In the genomic region with DNA sequence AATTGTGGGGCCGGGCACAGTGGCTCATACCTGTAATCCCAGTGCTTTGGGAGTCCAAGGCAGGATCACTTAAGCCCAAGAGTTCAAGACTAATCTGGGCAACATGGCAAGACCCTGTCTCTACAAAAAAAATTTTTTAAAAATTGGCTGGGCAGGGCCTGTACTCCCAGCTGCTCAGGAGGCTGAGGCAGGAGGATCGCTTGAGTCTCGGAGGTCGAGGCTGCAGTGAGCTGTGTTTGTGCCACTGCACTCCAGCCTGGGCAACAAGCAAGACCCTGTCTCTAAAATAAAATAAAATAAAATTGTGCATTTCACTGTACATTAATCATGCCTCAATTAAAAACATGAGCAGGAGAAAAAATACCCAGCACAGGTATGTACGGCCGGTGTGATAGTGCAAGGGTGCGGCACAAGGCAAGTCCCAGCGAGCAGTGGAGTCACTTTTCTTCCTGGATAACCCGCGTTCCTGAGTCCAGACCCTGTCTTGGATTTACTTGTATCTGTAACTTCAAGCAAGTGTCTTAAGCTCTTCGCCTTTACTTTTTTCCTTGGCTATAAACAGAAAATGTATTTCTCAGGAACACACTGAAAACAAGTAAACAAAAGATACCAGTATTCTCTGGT, we compare ENCODE assay signal across 1 cellular context.
A peak's percentile ranks its signal among the peaks of the same experiment; 100 is the strongest.
TF ChIP-seq lines count a peak whose summit lies in the region.

No MANE protein-coding gene starts in this region.

TF ChIP-seq in HepG2, 621 proteins besides CTCF, POLR2A, EP300 and RAD21 (continues in another document):
- TF ChIP-seq HMGA1 (CRISPR knock-in tag; conservative IDR thresholded peaks at IDR 0.05): no peak
- no peak for TF ChIP-seq ZNF282 (IDR thresholded peaks at IDR 0.05; ENCODE audit: partially characterized antibody)
- TF ChIP-seq ELF1 (CRISPR knock-in tag; IDR thresholded peaks at IDR 0.05): no peak
- TF ChIP-seq, protein P1, sequence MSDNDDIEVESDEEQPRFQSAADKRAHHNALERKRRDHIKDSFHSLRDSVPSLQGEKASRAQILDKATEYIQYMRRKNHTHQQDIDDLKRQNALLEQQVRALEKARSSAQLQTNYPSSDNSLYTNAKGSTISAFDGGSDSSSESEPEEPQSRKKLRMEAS (IDR thresholded peaks at IDR 0.05): no peak
- TF ChIP-seq GABPA (IDR thresholded peaks at IDR 0.05; ENCODE audit: low read depth, low read length): no peak
- 0 out of 2 replicates have a peak, but pooled peaks have one; percentile 1 for TF ChIP-seq GABPA (CRISPR knock-in tag; IDR thresholded peaks at IDR 0.05; ENCODE audit: low read depth)
- no peak for TF ChIP-seq MTF2 (CRISPR knock-in tag; IDR thresholded peaks at IDR 0.05; ENCODE audit: borderline replicate concordance)
- TF ChIP-seq JUN (CRISPR knock-in tag; IDR thresholded peaks at IDR 0.05): no peak
- TF ChIP-seq, protein P2, sequence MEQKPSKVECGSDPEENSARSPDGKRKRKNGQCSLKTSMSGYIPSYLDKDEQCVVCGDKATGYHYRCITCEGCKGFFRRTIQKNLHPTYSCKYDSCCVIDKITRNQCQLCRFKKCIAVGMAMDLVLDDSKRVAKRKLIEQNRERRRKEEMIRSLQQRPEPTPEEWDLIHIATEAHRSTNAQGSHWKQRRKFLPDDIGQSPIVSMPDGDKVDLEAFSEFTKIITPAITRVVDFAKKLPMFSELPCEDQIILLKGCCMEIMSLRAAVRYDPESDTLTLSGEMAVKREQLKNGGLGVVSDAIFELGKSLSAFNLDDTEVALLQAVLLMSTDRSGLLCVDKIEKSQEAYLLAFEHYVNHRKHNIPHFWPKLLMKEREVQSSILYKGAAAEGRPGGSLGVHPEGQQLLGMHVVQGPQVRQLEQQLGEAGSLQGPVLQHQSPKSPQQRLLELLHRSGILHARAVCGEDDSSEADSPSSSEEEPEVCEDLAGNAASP (CRISPR knock-in tag; IDR thresholded peaks at IDR 0.05; ENCODE audit: borderline replicate concordance): no peak
- TF ChIP-seq ZNF280B (CRISPR knock-in tag; IDR thresholded peaks at IDR 0.05; ENCODE audit: borderline replicate concordance): no peak
- no peak for TF ChIP-seq SNAI1 (CRISPR knock-in tag; IDR thresholded peaks at IDR 0.05; ENCODE audit: borderline replicate concordance)
- TF ChIP-seq ZNF205 (CRISPR knock-in tag; IDR thresholded peaks at IDR 0.05): no peak
- TF ChIP-seq, protein P3, sequence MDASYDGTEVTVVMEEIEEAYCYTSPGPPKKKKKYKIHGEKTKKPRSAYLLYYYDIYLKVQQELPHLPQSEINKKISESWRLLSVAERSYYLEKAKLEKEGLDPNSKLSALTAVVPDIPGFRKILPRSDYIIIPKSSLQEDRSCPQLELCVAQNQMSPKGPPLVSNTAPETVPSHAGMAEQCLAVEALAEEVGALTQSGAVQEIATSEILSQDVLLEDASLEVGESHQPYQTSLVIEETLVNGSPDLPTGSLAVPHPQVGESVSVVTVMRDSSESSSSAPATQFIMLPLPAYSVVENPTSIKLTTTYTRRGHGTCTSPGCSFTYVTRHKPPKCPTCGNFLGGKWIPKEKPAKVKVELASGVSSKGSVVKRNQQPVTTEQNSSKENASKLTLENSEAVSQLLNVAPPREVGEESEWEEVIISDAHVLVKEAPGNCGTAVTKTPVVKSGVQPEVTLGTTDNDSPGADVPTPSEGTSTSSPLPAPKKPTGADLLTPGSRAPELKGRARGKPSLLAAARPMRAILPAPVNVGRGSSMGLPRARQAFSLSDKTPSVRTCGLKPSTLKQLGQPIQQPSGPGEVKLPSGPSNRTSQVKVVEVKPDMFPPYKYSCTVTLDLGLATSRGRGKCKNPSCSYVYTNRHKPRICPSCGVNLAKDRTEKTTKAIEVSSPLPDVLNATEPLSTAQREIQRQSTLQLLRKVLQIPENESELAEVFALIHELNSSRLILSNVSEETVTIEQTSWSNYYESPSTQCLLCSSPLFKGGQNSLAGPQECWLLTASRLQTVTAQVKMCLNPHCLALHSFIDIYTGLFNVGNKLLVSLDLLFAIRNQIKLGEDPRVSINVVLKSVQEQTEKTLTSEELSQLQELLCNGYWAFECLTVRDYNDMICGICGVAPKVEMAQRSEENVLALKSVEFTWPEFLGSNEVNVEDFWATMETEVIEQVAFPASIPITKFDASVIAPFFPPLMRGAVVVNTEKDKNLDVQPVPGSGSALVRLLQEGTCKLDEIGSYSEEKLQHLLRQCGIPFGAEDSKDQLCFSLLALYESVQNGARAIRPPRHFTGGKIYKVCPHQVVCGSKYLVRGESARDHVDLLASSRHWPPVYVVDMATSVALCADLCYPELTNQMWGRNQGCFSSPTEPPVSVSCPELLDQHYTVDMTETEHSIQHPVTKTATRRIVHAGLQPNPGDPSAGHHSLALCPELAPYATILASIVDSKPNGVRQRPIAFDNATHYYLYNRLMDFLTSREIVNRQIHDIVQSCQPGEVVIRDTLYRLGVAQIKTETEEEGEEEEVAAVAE (CRISPR knock-in tag; IDR thresholded peaks at IDR 0.05; ENCODE audit: borderline replicate concordance): 0 out of 2 replicates have a peak, but pooled peaks have one; percentile 28
- no peak for TF ChIP-seq ZNF619 (CRISPR knock-in tag; IDR thresholded peaks at IDR 0.05)
- TF ChIP-seq, protein P4, sequence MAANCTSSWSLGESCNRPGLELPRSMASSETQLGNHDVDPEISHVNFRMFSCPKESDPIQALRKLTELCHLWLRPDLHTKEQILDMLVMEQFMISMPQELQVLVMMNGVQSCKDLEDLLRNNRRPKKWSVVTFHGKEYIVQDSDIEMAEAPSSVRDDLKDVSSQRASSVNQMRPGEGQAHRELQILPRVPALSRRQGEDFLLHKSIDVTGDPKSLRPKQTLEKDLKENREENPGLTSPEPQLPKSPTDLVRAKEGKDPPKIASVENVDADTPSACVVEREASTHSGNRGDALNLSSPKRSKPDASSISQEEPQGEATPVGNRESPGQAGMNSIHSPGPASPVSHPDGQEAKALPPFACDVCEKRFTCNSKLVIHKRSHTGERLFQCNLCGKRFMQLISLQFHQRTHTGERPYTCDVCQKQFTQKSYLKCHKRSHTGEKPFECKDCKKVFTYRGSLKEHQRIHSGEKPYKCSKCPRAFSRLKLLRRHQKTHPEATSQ (CRISPR knock-in tag; IDR thresholded peaks at IDR 0.05; ENCODE audit: borderline replicate concordance): no peak
- TF ChIP-seq ZNF460 (CRISPR knock-in tag; IDR thresholded peaks at IDR 0.05; ENCODE audit: borderline replicate concordance): no peak
- no peak for TF ChIP-seq RBM39 (IDR thresholded peaks at IDR 0.05; ENCODE audit: low read depth, low read length, poor library complexity, severe bottlenecking)
- no peak for TF ChIP-seq ZNF589 (CRISPR knock-in tag; conservative IDR thresholded peaks at IDR 0.05)
- no peak for TF ChIP-seq ZNF816 (CRISPR knock-in tag; IDR thresholded peaks at IDR 0.05; ENCODE audit: borderline replicate concordance)
- no peak for TF ChIP-seq XRCC5 (optimal IDR thresholded peaks at IDR 0.05; ENCODE audit: low read length)
- TF ChIP-seq GZF1 (CRISPR knock-in tag; IDR thresholded peaks at IDR 0.05): no peak
- no peak for TF ChIP-seq CC2D1A (CRISPR knock-in tag; IDR thresholded peaks at IDR 0.05)
- no peak for TF ChIP-seq MAFF (IDR thresholded peaks at IDR 0.05; ENCODE audit: low read depth, low read length)
- TF ChIP-seq HNF4A (CRISPR knock-in tag; IDR thresholded peaks at IDR 0.05): no peak
- TF ChIP-seq DNMT3B (CRISPR knock-in tag; conservative IDR thresholded peaks at IDR 0.05): no peak
- TF ChIP-seq HNRNPL (IDR thresholded peaks at IDR 0.05; ENCODE audit: low read depth, low read length): no peak
- no peak for TF ChIP-seq HIVEP1 (CRISPR knock-in tag; IDR thresholded peaks at IDR 0.05)
- no peak for TF ChIP-seq HOXA3 (CRISPR knock-in tag; IDR thresholded peaks at IDR 0.05)
- TF ChIP-seq CREB1 (IDR thresholded peaks at IDR 0.05): no peak
- TF ChIP-seq CREB1 (CRISPR knock-in tag; IDR thresholded peaks at IDR 0.05): no peak
- no peak for TF ChIP-seq THAP11 (CRISPR knock-in tag; IDR thresholded peaks at IDR 0.05)
- TF ChIP-seq ZNF564 (CRISPR knock-in tag; IDR thresholded peaks at IDR 0.05): no peak
- no peak for TF ChIP-seq ZSCAN21 (CRISPR knock-in tag; IDR thresholded peaks at IDR 0.05; ENCODE audit: borderline replicate concordance)
- TF ChIP-seq KDM5B (CRISPR knock-in tag; IDR thresholded peaks at IDR 0.05; ENCODE audit: borderline replicate concordance): no peak
- no peak for TF ChIP-seq ZNF558 (CRISPR knock-in tag; IDR thresholded peaks at IDR 0.05; ENCODE audit: borderline replicate concordance)
- no peak for TF ChIP-seq ZNF839 (CRISPR knock-in tag; IDR thresholded peaks at IDR 0.05; ENCODE audit: borderline replicate concordance)
- TF ChIP-seq, protein P5, sequence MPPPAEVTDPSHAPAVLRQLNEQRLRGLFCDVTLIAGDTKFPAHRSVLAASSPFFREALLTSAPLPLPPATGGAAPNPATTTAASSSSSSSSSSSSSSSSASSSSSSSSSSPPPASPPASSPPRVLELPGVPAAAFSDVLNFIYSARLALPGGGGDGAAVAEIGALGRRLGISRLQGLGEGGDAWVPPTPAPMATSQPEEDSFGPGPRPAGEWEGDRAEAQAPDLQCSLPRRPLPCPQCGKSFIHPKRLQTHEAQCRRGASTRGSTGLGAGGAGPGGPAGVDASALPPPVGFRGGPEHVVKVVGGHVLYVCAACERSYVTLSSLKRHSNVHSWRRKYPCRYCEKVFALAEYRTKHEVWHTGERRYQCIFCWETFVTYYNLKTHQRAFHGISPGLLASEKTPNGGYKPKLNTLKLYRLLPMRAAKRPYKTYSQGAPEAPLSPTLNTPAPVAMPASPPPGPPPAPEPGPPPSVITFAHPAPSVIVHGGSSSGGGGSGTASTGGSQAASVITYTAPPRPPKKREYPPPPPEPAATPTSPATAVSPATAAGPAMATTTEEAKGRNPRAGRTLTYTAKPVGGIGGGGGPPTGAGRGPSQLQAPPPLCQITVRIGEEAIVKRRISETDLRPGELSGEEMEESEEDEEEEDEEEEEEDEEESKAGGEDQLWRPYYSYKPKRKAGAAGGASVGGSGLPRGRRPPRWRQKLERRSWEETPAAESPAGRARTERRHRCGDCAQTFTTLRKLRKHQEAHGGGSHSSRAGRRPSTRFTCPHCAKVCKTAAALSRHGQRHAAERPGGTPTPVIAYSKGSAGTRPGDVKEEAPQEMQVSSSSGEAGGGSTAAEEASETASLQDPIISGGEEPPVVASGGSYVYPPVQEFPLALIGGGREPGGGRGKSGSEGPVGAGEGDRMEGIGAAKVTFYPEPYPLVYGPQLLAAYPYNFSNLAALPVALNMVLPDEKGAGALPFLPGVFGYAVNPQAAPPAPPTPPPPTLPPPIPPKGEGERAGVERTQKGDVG (CRISPR knock-in tag; IDR thresholded peaks at IDR 0.05; ENCODE audit: borderline replicate concordance): 0 out of 2 replicates have a peak, but pooled peaks have one; percentile 42
- no peak for TF ChIP-seq ZSCAN30 (CRISPR knock-in tag; IDR thresholded peaks at IDR 0.05)
- TF ChIP-seq MYC (CRISPR knock-in tag; IDR thresholded peaks at IDR 0.05; ENCODE audit: borderline replicate concordance): no peak
- no peak for TF ChIP-seq SYNCRIP (IDR thresholded peaks at IDR 0.05; ENCODE audit: insufficient read depth, low read depth, low read length)
- TF ChIP-seq ISX (CRISPR knock-in tag; conservative IDR thresholded peaks at IDR 0.05): no peak
- no peak for TF ChIP-seq ZNF44 (CRISPR knock-in tag; IDR thresholded peaks at IDR 0.05)
- TF ChIP-seq RFXAP (CRISPR knock-in tag; IDR thresholded peaks at IDR 0.05; ENCODE audit: borderline replicate concordance): no peak
- TF ChIP-seq, protein P6, sequence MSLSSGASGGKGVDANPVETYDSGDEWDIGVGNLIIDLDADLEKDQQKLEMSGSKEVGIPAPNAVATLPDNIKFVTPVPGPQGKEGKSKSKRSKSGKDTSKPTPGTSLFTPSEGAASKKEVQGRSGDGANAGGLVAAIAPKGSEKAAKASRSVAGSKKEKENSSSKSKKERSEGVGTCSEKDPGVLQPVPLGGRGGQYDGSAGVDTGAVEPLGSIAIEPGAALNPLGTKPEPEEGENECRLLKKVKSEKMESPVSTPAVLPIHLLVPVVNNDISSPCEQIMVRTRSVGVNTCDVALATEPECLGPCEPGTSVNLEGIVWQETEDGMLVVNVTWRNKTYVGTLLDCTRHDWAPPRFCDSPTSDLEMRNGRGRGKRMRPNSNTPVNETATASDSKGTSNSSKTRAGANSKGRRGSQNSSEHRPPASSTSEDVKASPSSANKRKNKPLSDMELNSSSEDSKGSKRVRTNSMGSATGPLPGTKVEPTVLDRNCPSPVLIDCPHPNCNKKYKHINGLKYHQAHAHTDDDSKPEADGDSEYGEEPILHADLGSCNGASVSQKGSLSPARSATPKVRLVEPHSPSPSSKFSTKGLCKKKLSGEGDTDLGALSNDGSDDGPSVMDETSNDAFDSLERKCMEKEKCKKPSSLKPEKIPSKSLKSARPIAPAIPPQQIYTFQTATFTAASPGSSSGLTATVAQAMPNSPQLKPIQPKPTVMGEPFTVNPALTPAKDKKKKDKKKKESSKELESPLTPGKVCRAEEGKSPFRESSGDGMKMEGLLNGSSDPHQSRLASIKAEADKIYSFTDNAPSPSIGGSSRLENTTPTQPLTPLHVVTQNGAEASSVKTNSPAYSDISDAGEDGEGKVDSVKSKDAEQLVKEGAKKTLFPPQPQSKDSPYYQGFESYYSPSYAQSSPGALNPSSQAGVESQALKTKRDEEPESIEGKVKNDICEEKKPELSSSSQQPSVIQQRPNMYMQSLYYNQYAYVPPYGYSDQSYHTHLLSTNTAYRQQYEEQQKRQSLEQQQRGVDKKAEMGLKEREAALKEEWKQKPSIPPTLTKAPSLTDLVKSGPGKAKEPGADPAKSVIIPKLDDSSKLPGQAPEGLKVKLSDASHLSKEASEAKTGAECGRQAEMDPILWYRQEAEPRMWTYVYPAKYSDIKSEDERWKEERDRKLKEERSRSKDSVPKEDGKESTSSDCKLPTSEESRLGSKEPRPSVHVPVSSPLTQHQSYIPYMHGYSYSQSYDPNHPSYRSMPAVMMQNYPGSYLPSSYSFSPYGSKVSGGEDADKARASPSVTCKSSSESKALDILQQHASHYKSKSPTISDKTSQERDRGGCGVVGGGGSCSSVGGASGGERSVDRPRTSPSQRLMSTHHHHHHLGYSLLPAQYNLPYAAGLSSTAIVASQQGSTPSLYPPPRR (CRISPR knock-in tag; IDR thresholded peaks at IDR 0.05; ENCODE audit: borderline replicate concordance): no peak
- no peak for TF ChIP-seq EZH2 (conservative IDR thresholded peaks at IDR 0.05; ENCODE audit: low read depth, low read length)
- TF ChIP-seq ZNF878 (CRISPR knock-in tag; IDR thresholded peaks at IDR 0.05): no peak
- no peak for TF ChIP-seq SMAD3 (CRISPR knock-in tag; IDR thresholded peaks at IDR 0.05)
- TF ChIP-seq ZNF251 (CRISPR knock-in tag; IDR thresholded peaks at IDR 0.05): no peak
